Comparison of ENCODE assay signal across 8 cellular contexts in genomic region chr18:3297025-3297984, GRCh38. TPM values are rescaled to one million over a fixed set of nuclear protein-coding genes. Genes with fewer than 3 reads are reported as not detected.
DNase-seq lines count a peak whose midpoint lies in the region; ATAC-seq and TF ChIP-seq lines count a peak whose summit lies in the region.

No MANE protein-coding gene starts in this region.

- H3K9me3 Mint-ChIP-seq in activated T-cell treated with anti-CD3 and anti-CD28 coated beads, Interleukin-2, amount 50 U/mL, for 4 hours: peaks cover 4% of the 10 kb centered on the region
- H3K9me3 Mint-ChIP-seq in naive thymus-derived CD4-positive, alpha-beta T cell: peaks cover 0 to 11% (median 2%) of the 10 kb centered on the region in 11 donors
- no peaks in the 10 kb centered on the region for H3K9me3 Mint-ChIP-seq in stimulated activated effector memory CD8-positive, alpha-beta T cell treated with anti-CD3 and anti-CD28 coated beads, Interleukin-12 subunit alpha, Interleukin-12 subunit beta, amount 100 ng/mL, for 72 hours

- peaks cover 5 to 14% (median 11%) of the 10 kb centered on the region in 10 experiments; a peak in 12 of 20 replicates for H3K4me1 ChIP-seq in BLaER1 treated with 17β-estradiol and CSF1 and Interleukin-3, amounts not matched to agents 10 nM and 100 nM
- H3K4me1 ChIP-seq in OCI-LY3 (ENCODE audit: low read length): peaks cover 9% of the 10 kb centered on the region; the same call in 1 of the 2 replicates
- peaks cover 6 to 9% of the 10 kb centered on the region in 2 donors for H3K4me1 ChIP-seq in naive thymus-derived CD4-positive, alpha-beta T cell (ENCODE audit: control insufficient read depth in 2 of 2, insufficient read depth in 2 of 2, low read length in 2 of 2)

- TF ChIP-seq CTCF in OCI-LY3 (IDR thresholded peaks at IDR 0.05; ENCODE audit: low read depth, low read length): peak; percentile 92

- H3K4me1 Mint-ChIP-seq in activated T-cell treated with anti-CD3 and anti-CD28 coated beads, Interleukin-2, amount 50 U/mL, for 4 hours (ENCODE audit: low read depth): peaks cover 12% of the 10 kb centered on the region
- H3K4me1 Mint-ChIP-seq in naive thymus-derived CD4-positive, alpha-beta T cell: peaks cover 0 to 16% (median 10%) of the 10 kb centered on the region in 7 donors
- peaks cover 14% of the 10 kb centered on the region for H3K4me1 Mint-ChIP-seq in stimulated activated effector memory CD8-positive, alpha-beta T cell treated with anti-CD3 and anti-CD28 coated beads, Interleukin-12 subunit alpha, Interleukin-12 subunit beta, amount 100 ng/mL, for 72 hours

- no peaks in the 10 kb centered on the region for H4K20me1 ChIP-seq in BLaER1 treated with 17β-estradiol and CSF1 and Interleukin-3, amounts not matched to agents 10 nM and 100 nM
- H4K20me1 ChIP-seq in OCI-LY3 (ENCODE audit: insufficient read depth, low read length): no peaks in the 10 kb centered on the region

- no peaks in the 10 kb centered on the region for H3K36me3 ChIP-seq in BLaER1 treated with 17β-estradiol and CSF1 and Interleukin-3, amounts not matched to agents 10 nM and 100 nM
- peaks cover 13% of the 10 kb centered on the region for H3K36me3 ChIP-seq in OCI-LY3 (replicated peaks; ENCODE audit: low read depth, low read length)
- no peaks in the 10 kb centered on the region for H3K36me3 ChIP-seq in naive thymus-derived CD4-positive, alpha-beta T cell (ENCODE audit: control insufficient read depth in 2 of 3, insufficient read depth in 3 of 3, low read length in 3 of 3)

- peaks cover 10 to 25% (median 20%) of the 10 kb centered on the region in 11 experiments; a peak in 20 of 22 replicates for H3K9me3 ChIP-seq in BLaER1 treated with 17β-estradiol and CSF1 and Interleukin-3, amounts not matched to agents 10 nM and 100 nM (replicated peaks in 1 of 11)
- 0 out of 2 replicates have a peak, but pooled peaks cover 5% of the 10 kb centered on the region for H3K9me3 ChIP-seq in OCI-LY3 (ENCODE audit: insufficient read depth, low read length)
- no peaks in the 10 kb centered on the region for H3K9me3 ChIP-seq in naive thymus-derived CD4-positive, alpha-beta T cell (ENCODE audit: control insufficient read depth in 2 of 3, low read length in 3 of 3)

- H3K27me3 Mint-ChIP-seq in activated T-cell treated with anti-CD3 and anti-CD28 coated beads, Interleukin-2, amount 50 U/mL, for 4 hours (ENCODE audit: low read depth): peaks cover 24% of the 10 kb centered on the region
- peaks cover 13 to 41% (median 30%) of the 10 kb centered on the region in 5 donors for H3K27me3 Mint-ChIP-seq in naive thymus-derived CD4-positive, alpha-beta T cell

- peak overlapping the region; percentile 50 to 74 (median 66) for H3K4me3 ChIP-seq in BLaER1 treated with 17β-estradiol and CSF1 and Interleukin-3, amounts not matched to agents 10 nM and 100 nM
- H3K4me3 ChIP-seq in OCI-LY3 (ENCODE audit: low read length): peak overlapping the region; percentile 96
- H3K4me3 ChIP-seq in naive thymus-derived CD4-positive, alpha-beta T cell (ENCODE audit: low read length): peak overlapping the region; percentile 60

- peak overlapping the region; percentile 96 for H3K4me3 Mint-ChIP-seq in activated T-cell treated with anti-CD3 and anti-CD28 coated beads, Interleukin-2, amount 50 U/mL, for 4 hours
- peak overlapping the region; percentile 89 to 98 (median 95) for H3K4me3 Mint-ChIP-seq in naive thymus-derived CD4-positive, alpha-beta T cell
- H3K4me3 Mint-ChIP-seq in stimulated activated effector memory CD8-positive, alpha-beta T cell treated with anti-CD3 and anti-CD28 coated beads, Interleukin-12 subunit alpha, Interleukin-12 subunit beta, amount 100 ng/mL, for 72 hours: peak overlapping the region; percentile 92

- peak overlapping the region; percentile 21 to 93 (median 84) for H3K27ac Mint-ChIP-seq in naive thymus-derived CD4-positive, alpha-beta T cell
- peak overlapping the region; percentile 75 for H3K27ac Mint-ChIP-seq in stimulated activated effector memory CD8-positive, alpha-beta T cell treated with anti-CD3 and anti-CD28 coated beads, Interleukin-12 subunit alpha, Interleukin-12 subunit beta, amount 100 ng/mL, for 72 hours

- CTCF ChIA-PET in naive thymus-derived CD4-positive, alpha-beta T cell (lab: Charles Lee): interaction anchor here (0.6 to 5.7 kb wide), 15 partner anchors 16 to 369 kb away, joined by 3 to 37 read pairs (median 4); no protein-coding TSS in a partner anchor

- peak overlapping the region; percentile 34 to 76 (median 71) for H3K4me2 ChIP-seq in BLaER1 treated with 17β-estradiol and CSF1 and Interleukin-3, amounts not matched to agents 10 nM and 100 nM
- H3K4me2 ChIP-seq in OCI-LY3 (ENCODE audit: low read length): peak overlapping the region; percentile 100

- intact Hi-C loops in naive thymus-derived CD4-positive, alpha-beta T cell (cut with micrococcal nuclease): loop anchor here (1.0 to 2.0 kb wide), 12 partner anchors 16 to 369 kb away; partner anchors contain the start of gene MYL12A (in 1 of the 2)

- ATAC-seq in GM19324 (IDR thresholded peaks at IDR 0.05; ENCODE audit: low FRiP score, unreplicated experiment) (peak; percentile 90), HG03457 (IDR thresholded peaks at IDR 0.05; ENCODE audit: unreplicated experiment) (peak; percentile 99)
- ATAC-seq in activated T-cell treated with anti-CD3 and anti-CD28 coated beads, Interleukin-2, amount 50 U/mL, for 4 hours: peak; percentile 98
- peak; percentile 100 for ATAC-seq in naive thymus-derived CD4-positive, alpha-beta T cell
- ATAC-seq in stimulated activated effector memory CD8-positive, alpha-beta T cell treated with anti-CD3 and anti-CD28 coated beads, Interleukin-12 subunit alpha, Interleukin-12 subunit beta, amount 100 ng/mL, for 72 hours: peak; percentile 99

- peaks cover 11% of the 10 kb centered on the region for H3K79me2 ChIP-seq in OCI-LY3 (ENCODE audit: low read length)

- H2AFZ ChIP-seq in OCI-LY3 (ENCODE audit: low read depth, low read length): peak overlapping the region; percentile 80

- POLR2A ChIA-PET in naive thymus-derived CD4-positive, alpha-beta T cell (lab: Charles Lee): interaction anchor here (0.6 to 2.5 kb wide), 15 partner anchors 10 to 703 kb away, joined by 3 to 24 read pairs (median 6); partner anchors contain the start of genes MYL12A, MYL12B and TGIF1

- peak overlapping the region in 9 of 11 experiments; percentile 42 to 74 (median 70); a peak in 17 of 22 replicates for H3K27ac ChIP-seq in BLaER1 treated with 17β-estradiol and CSF1 and Interleukin-3, amounts not matched to agents 10 nM and 100 nM
- H3K27ac ChIP-seq in OCI-LY3 (ENCODE audit: low read length): peak overlapping the region; percentile 56
- peak overlapping the region; percentile 62 for H3K27ac ChIP-seq in naive thymus-derived CD4-positive, alpha-beta T cell (ENCODE audit: low read depth, low read length)

- peaks cover 2% of the 10 kb centered on the region for H3K36me3 Mint-ChIP-seq in activated T-cell treated with anti-CD3 and anti-CD28 coated beads, Interleukin-2, amount 50 U/mL, for 4 hours (ENCODE audit: insufficient read depth)
- H3K36me3 Mint-ChIP-seq in naive thymus-derived CD4-positive, alpha-beta T cell: peaks cover 0 to 11% (median 3%) of the 10 kb centered on the region in 5 donors
- H3K36me3 Mint-ChIP-seq in stimulated activated effector memory CD8-positive, alpha-beta T cell treated with anti-CD3 and anti-CD28 coated beads, Interleukin-12 subunit alpha, Interleukin-12 subunit beta, amount 100 ng/mL, for 72 hours: no peaks in the 10 kb centered on the region

- H3K27me3 ChIP-seq in BLaER1 treated with 17β-estradiol and CSF1 and Interleukin-3, amounts not matched to agents 10 nM and 100 nM: no peaks in the 10 kb centered on the region
- H3K27me3 ChIP-seq in OCI-LY3 (ENCODE audit: low read depth, low read length): no peaks in the 10 kb centered on the region
- no peaks in the 10 kb centered on the region for H3K27me3 ChIP-seq in naive thymus-derived CD4-positive, alpha-beta T cell (ENCODE audit: control insufficient read depth in 2 of 2, insufficient read depth in 2 of 2, low read length in 2 of 2)

- peak overlapping the region in 10 of 11 experiments; percentile 30 to 82 (median 73); a peak in 18 of 22 replicates for H3K9ac ChIP-seq in BLaER1 treated with 17β-estradiol and CSF1 and Interleukin-3, amounts not matched to agents 10 nM and 100 nM
- H3K9ac ChIP-seq in OCI-LY3 (ENCODE audit: low read length): peak overlapping the region; percentile 95

- peak; percentile 89 for DNase-seq in activated T-cell treated with anti-CD3 and anti-CD28 coated beads, Interleukin-2, amount 50 U/mL, for 4 hours
- DNase-seq in fibroblast of gingiva (ENCODE audit: low read depth): peak; percentile 89
- DNase-seq in naive thymus-derived CD4-positive, alpha-beta T cell: peak; percentile 74 to 93 (median 90)
- DNase-seq in stimulated activated effector memory CD8-positive, alpha-beta T cell treated with anti-CD3 and anti-CD28 coated beads, Interleukin-12 subunit alpha, Interleukin-12 subunit beta, amount 100 ng/mL, for 72 hours (ENCODE audit: low spot score in 2 of 2): peak; percentile 90 to 96

RNA-seq across cellular contexts. Expression of gene MYL12B, which starts 35.4 kb away (rescaled TPM):
- total RNA-seq in activated T-cell treated with anti-CD3 and anti-CD28 coated beads, Interleukin-2, amount 50 U/mL, for 4 hours: 100 to 1,000 TPM; 190 to 203 (median 194) TPM
- 100 to 1,000 TPM; 140 to 300 (median 169) TPM for total RNA-seq in naive thymus-derived CD4-positive, alpha-beta T cell
- 100 to 1,000 TPM; 942 to 982 TPM for polyA plus RNA-seq in naive thymus-derived CD4-positive, alpha-beta T cell

RNA-seq across cellular contexts. Expression of gene MYL12A, which starts 49.7 kb away (rescaled TPM):
- total RNA-seq in activated T-cell treated with anti-CD3 and anti-CD28 coated beads, Interleukin-2, amount 50 U/mL, for 4 hours: 100 to 1,000 TPM; 166 to 171 (median 169) TPM
- 100 to 1,000 TPM; 331 to 753 (median 415) TPM for total RNA-seq in naive thymus-derived CD4-positive, alpha-beta T cell
- 1,000 to 10,000 TPM; 2,490 to 2,608 TPM for polyA plus RNA-seq in naive thymus-derived CD4-positive, alpha-beta T cell

Comparison
In these comparisons a context has a peak if more than half of its experiments do, and no peak if none do; other contexts are left out.
1. Peak in every context shown above with its lines: DNase-seq, ATAC-seq, H3K4me3 ChIP-seq and H3K27ac ChIP-seq.